Comparison of ENCODE assay signal across 1 cellular context in genomic region chr3:58526124-58526957, GRCh38.
A peak's percentile ranks its signal among the peaks of the same experiment; 100 is the strongest.
TF ChIP-seq lines count a peak whose summit lies in the region.

No MANE protein-coding gene starts in this region.

TF ChIP-seq in HepG2, 621 proteins besides CTCF, POLR2A, EP300 and RAD21 (continued from another document and continues in another):
- TF ChIP-seq, protein P1, sequence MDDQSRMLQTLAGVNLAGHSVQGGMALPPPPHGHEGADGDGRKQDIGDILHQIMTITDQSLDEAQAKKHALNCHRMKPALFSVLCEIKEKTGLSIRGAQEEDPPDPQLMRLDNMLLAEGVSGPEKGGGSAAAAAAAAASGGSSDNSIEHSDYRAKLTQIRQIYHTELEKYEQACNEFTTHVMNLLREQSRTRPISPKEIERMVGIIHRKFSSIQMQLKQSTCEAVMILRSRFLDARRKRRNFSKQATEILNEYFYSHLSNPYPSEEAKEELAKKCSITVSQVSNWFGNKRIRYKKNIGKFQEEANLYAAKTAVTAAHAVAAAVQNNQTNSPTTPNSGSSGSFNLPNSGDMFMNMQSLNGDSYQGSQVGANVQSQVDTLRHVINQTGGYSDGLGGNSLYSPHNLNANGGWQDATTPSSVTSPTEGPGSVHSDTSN (CRISPR knock-in tag; IDR thresholded peaks at IDR 0.05; ENCODE audit: borderline replicate concordance): no peak
- no peak; the same call in 1 of the 2 replicates for TF ChIP-seq KDM1A (CRISPR knock-in tag; IDR thresholded peaks at IDR 0.05)
- no peak for TF ChIP-seq ATF1 (CRISPR knock-in tag; IDR thresholded peaks at IDR 0.05)
- TF ChIP-seq ZFX (CRISPR knock-in tag; IDR thresholded peaks at IDR 0.05; ENCODE audit: low read depth): peak; percentile 31; the same call in 1 of the 2 replicates
- peak; percentile 26; the same call in 1 of the 2 replicates for TF ChIP-seq TARDBP (CRISPR knock-in tag; IDR thresholded peaks at IDR 0.05)
- no peak for TF ChIP-seq ZBTB46 (CRISPR knock-in tag; IDR thresholded peaks at IDR 0.05; ENCODE audit: borderline replicate concordance)
- TF ChIP-seq HNRNPL (IDR thresholded peaks at IDR 0.05; ENCODE audit: low read depth, low read length): no peak
- peak; percentile 91; the same call in 1 of the 2 replicates for TF ChIP-seq CEBPB (IDR thresholded peaks at IDR 0.05; ENCODE audit: borderline replicate concordance, low read depth, low read length)
- TF ChIP-seq NBN (conservative IDR thresholded peaks at IDR 0.05): no peak
- no peak for TF ChIP-seq MED8 (CRISPR knock-in tag; IDR thresholded peaks at IDR 0.05; ENCODE audit: insufficient replicate concordance)
- TF ChIP-seq, protein P2, sequence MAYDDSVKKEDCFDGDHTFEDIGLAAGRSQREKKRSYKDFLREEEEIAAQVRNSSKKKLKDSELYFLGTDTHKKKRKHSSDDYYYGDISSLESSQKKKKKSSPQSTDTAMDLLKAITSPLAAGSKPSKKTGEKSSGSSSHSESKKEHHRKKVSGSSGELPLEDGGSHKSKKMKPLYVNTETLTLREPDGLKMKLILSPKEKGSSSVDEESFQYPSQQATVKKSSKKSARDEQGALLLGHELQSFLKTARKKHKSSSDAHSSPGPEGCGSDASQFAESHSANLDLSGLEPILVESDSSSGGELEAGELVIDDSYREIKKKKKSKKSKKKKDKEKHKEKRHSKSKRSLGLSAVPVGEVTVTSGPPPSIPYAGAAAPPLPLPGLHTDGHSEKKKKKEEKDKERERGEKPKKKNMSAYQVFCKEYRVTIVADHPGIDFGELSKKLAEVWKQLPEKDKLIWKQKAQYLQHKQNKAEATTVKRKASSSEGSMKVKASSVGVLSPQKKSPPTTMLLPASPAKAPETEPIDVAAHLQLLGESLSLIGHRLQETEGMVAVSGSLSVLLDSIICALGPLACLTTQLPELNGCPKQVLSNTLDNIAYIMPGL (CRISPR knock-in tag; IDR thresholded peaks at IDR 0.05; ENCODE audit: borderline replicate concordance in 1 of 2, low read depth in 1 of 2): no peak; a peak in 1 of 4 replicates
- no peak for TF ChIP-seq ZNF776 (CRISPR knock-in tag; IDR thresholded peaks at IDR 0.05)
- TF ChIP-seq TOE1 (CRISPR knock-in tag; IDR thresholded peaks at IDR 0.05): no peak
- TF ChIP-seq ZBTB7B (CRISPR knock-in tag; IDR thresholded peaks at IDR 0.05): peak; percentile 45; the same call in 1 of the 2 replicates
- TF ChIP-seq, protein P3, sequence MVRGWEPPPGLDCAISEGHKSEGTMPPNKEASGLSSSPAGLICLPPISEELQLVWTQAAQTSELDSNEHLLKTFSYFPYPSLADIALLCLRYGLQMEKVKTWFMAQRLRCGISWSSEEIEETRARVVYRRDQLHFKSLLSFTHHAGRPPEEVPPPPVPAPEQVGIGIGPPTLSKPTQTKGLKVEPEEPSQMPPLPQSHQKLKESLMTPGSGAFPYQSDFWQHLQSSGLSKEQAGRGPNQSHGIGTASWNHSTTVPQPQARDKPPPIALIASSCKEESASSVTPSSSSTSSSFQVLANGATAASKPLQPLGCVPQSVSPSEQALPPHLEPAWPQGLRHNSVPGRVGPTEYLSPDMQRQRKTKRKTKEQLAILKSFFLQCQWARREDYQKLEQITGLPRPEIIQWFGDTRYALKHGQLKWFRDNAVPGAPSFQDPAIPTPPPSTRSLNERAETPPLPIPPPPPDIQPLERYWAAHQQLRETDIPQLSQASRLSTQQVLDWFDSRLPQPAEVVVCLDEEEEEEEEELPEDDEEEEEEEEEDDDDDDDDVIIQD (CRISPR knock-in tag; IDR thresholded peaks at IDR 0.05; ENCODE audit: low read depth): 0 out of 2 replicates have a peak, but pooled peaks have one; percentile 15
- TF ChIP-seq SMAD3 (CRISPR knock-in tag; IDR thresholded peaks at IDR 0.05): 0 out of 2 replicates have a peak, but pooled peaks have one; percentile 18
- TF ChIP-seq ARNT (IDR thresholded peaks at IDR 0.05): no peak
- TF ChIP-seq CBFB (CRISPR knock-in tag; IDR thresholded peaks at IDR 0.05): no peak
- TF ChIP-seq, protein P4, sequence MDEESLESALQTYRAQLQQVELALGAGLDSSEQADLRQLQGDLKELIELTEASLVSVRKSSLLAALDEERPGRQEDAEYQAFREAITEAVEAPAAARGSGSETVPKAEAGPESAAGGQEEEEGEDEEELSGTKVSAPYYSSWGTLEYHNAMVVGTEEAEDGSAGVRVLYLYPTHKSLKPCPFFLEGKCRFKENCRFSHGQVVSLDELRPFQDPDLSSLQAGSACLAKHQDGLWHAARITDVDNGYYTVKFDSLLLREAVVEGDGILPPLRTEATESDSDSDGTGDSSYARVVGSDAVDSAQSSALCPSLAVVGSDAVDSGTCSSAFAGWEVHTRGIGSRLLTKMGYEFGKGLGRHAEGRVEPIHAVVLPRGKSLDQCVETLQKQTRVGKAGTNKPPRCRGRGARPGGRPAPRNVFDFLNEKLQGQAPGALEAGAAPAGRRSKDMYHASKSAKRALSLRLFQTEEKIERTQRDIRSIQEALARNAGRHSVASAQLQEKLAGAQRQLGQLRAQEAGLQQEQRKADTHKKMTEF (CRISPR knock-in tag; IDR thresholded peaks at IDR 0.05): 0 out of 2 replicates have a peak, but pooled peaks have one; percentile 39
- TF ChIP-seq ZKSCAN8 (CRISPR knock-in tag; IDR thresholded peaks at IDR 0.05; ENCODE audit: borderline replicate concordance): 0 out of 2 replicates have a peak, but pooled peaks have one; percentile 26
- TF ChIP-seq SMC3 (IDR thresholded peaks at IDR 0.05; ENCODE audit: low read length): peak; percentile 55
- TF ChIP-seq, protein P5, sequence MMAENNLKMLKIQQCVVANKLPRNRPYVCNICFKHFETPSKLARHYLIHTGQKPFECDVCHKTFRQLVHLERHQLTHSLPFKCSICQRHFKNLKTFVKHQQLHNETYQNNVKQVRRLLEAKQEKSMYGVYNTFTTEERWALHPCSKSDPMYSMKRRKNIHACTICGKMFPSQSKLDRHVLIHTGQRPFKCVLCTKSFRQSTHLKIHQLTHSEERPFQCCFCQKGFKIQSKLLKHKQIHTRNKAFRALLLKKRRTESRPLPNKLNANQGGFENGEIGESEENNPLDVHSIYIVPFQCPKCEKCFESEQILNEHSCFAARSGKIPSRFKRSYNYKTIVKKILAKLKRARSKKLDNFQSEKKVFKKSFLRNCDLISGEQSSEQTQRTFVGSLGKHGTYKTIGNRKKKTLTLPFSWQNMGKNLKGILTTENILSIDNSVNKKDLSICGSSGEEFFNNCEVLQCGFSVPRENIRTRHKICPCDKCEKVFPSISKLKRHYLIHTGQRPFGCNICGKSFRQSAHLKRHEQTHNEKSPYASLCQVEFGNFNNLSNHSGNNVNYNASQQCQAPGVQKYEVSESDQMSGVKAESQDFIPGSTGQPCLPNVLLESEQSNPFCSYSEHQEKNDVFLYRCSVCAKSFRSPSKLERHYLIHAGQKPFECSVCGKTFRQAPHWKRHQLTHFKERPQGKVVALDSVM (CRISPR knock-in tag; IDR thresholded peaks at IDR 0.05): no peak
- TF ChIP-seq MTA1 (CRISPR knock-in tag; IDR thresholded peaks at IDR 0.05; ENCODE audit: borderline replicate concordance): no peak
- TF ChIP-seq JUND (CRISPR knock-in tag; IDR thresholded peaks at IDR 0.05): peak; percentile 77; the same call in 1 of the 2 replicates
- TF ChIP-seq YEATS2 (CRISPR knock-in tag; IDR thresholded peaks at IDR 0.05; ENCODE audit: borderline replicate concordance): peak; percentile 31; the same call in 1 of the 2 replicates
- no peak for TF ChIP-seq MXD1 (CRISPR knock-in tag; IDR thresholded peaks at IDR 0.05)
- TF ChIP-seq RFX3 (CRISPR knock-in tag; IDR thresholded peaks at IDR 0.05): no peak
- TF ChIP-seq AGO2 (optimal IDR thresholded peaks at IDR 0.05; ENCODE audit: low read depth, low read length): peak; percentile 45
- peak; percentile 59; the same call in 1 of the 2 replicates for TF ChIP-seq ZNF331 (CRISPR knock-in tag; IDR thresholded peaks at IDR 0.05)
- no peak for TF ChIP-seq TOPORS (CRISPR knock-in tag; IDR thresholded peaks at IDR 0.05)
- no peak for TF ChIP-seq FOXP1 (IDR thresholded peaks at IDR 0.05)
- peak; percentile 66; the same call in 1 of the 2 replicates for TF ChIP-seq FOXP1 (CRISPR knock-in tag; IDR thresholded peaks at IDR 0.05)
- TF ChIP-seq SP4 (CRISPR knock-in tag; IDR thresholded peaks at IDR 0.05): peak; percentile 53; the same call in 1 of the 2 replicates
- TF ChIP-seq ZBTB38 (CRISPR knock-in tag; IDR thresholded peaks at IDR 0.05): peak; percentile 55
- TF ChIP-seq, protein P6, sequence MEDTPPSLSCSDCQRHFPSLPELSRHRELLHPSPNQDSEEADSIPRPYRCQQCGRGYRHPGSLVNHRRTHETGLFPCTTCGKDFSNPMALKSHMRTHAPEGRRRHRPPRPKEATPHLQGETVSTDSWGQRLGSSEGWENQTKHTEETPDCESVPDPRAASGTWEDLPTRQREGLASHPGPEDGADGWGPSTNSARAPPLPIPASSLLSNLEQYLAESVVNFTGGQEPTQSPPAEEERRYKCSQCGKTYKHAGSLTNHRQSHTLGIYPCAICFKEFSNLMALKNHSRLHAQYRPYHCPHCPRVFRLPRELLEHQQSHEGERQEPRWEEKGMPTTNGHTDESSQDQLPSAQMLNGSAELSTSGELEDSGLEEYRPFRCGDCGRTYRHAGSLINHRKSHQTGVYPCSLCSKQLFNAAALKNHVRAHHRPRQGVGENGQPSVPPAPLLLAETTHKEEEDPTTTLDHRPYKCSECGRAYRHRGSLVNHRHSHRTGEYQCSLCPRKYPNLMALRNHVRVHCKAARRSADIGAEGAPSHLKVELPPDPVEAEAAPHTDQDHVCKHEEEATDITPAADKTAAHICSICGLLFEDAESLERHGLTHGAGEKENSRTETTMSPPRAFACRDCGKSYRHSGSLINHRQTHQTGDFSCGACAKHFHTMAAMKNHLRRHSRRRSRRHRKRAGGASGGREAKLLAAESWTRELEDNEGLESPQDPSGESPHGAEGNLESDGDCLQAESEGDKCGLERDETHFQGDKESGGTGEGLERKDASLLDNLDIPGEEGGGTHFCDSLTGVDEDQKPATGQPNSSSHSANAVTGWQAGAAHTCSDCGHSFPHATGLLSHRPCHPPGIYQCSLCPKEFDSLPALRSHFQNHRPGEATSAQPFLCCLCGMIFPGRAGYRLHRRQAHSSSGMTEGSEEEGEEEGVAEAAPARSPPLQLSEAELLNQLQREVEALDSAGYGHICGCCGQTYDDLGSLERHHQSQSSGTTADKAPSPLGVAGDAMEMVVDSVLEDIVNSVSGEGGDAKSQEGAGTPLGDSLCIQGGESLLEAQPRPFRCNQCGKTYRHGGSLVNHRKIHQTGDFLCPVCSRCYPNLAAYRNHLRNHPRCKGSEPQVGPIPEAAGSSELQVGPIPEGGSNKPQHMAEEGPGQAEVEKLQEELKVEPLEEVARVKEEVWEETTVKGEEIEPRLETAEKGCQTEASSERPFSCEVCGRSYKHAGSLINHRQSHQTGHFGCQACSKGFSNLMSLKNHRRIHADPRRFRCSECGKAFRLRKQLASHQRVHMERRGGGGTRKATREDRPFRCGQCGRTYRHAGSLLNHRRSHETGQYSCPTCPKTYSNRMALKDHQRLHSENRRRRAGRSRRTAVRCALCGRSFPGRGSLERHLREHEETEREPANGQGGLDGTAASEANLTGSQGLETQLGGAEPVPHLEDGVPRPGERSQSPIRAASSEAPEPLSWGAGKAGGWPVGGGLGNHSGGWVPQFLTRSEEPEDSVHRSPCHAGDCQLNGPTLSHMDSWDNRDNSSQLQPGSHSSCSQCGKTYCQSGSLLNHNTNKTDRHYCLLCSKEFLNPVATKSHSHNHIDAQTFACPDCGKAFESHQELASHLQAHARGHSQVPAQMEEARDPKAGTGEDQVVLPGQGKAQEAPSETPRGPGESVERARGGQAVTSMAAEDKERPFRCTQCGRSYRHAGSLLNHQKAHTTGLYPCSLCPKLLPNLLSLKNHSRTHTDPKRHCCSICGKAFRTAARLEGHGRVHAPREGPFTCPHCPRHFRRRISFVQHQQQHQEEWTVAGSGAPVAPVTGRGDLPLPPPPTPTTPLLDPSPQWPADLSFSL (CRISPR knock-in tag; IDR thresholded peaks at IDR 0.05): no peak
- 0 out of 2 replicates have a peak, but pooled peaks have one; percentile 42 for TF ChIP-seq MYNN (CRISPR knock-in tag; IDR thresholded peaks at IDR 0.05; ENCODE audit: low read depth)
- no peak for TF ChIP-seq HNRNPUL1 (IDR thresholded peaks at IDR 0.05; ENCODE audit: low read depth, low read length)
- peak; percentile 35; the same call in 1 of the 2 replicates for TF ChIP-seq PAXIP1 (CRISPR knock-in tag; conservative IDR thresholded peaks at IDR 0.05)
